ENCODE assay signal across 1 cellular context in the genomic region with DNA sequence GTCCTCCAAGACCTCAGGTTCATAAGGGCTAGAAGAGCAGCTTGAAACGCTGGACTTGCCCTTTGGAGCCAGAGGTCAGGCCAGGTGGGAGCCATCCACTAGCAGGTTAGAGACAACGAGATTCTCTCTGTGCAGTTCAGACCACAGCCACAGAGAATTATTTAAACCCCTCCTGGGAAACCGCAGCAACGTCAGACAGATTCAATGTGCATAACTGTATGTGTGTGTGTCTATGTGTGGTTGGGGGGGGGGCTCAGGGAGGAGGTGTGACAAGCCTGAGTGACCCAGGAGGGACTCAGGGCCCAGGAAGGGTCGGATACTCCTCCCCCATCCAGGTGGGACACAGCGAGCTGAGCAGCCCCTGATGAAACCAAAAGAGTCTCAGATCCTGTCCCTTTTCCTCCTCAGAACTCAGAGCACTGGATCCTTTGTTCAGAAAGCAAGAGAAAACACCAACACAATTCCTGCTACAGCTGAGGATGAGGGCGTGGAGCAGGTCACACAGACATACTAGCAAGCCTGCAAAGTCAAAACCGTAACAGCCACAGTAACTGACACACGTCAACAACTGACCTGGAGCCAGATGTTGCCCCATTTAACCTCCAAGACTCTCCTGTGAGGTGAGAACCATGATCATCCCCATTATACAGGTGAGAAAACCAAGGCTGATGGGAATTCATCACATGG.
TF ChIP-seq lines count a peak whose summit lies in the region.

No MANE protein-coding gene starts in this region.

TF ChIP-seq in GM12878, 131 proteins besides CTCF, POLR2A, EP300 and RAD21 (continued from another document and continues in another):
- TF ChIP-seq, protein P1, sequence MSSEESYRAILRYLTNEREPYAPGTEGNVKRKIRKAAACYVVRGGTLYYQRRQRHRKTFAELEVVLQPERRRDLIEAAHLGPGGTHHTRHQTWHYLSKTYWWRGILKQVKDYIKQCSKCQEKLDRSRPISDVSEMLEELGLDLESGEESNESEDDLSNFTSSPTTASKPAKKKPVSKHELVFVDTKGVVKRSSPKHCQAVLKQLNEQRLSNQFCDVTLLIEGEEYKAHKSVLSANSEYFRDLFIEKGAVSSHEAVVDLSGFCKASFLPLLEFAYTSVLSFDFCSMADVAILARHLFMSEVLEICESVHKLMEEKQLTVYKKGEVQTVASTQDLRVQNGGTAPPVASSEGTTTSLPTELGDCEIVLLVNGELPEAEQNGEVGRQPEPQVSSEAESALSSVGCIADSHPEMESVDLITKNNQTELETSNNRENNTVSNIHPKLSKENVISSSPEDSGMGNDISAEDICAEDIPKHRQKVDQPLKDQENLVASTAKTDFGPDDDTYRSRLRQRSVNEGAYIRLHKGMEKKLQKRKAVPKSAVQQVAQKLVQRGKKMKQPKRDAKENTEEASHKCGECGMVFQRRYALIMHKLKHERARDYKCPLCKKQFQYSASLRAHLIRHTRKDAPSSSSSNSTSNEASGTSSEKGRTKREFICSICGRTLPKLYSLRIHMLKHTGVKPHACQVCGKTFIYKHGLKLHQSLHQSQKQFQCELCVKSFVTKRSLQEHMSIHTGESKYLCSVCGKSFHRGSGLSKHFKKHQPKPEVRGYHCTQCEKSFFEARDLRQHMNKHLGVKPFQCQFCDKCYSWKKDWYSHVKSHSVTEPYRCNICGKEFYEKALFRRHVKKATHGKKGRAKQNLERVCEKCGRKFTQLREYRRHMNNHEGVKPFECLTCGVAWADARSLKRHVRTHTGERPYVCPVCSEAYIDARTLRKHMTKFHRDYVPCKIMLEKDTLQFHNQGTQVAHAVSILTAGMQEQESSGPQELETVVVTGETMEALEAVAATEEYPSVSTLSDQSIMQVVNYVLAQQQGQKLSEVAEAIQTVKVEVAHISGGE (CRISPR knock-in tag; IDR thresholded peaks at IDR 0.05) = no peak
- TF ChIP-seq, protein P2, sequence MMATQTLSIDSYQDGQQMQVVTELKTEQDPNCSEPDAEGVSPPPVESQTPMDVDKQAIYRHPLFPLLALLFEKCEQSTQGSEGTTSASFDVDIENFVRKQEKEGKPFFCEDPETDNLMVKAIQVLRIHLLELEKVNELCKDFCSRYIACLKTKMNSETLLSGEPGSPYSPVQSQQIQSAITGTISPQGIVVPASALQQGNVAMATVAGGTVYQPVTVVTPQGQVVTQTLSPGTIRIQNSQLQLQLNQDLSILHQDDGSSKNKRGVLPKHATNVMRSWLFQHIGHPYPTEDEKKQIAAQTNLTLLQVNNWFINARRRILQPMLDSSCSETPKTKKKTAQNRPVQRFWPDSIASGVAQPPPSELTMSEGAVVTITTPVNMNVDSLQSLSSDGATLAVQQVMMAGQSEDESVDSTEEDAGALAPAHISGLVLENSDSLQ (IDR thresholded peaks at IDR 0.05) = peak; percentile 19; the same call in 1 of the 2 replicates
- TF ChIP-seq NBN (IDR thresholded peaks at IDR 0.05) (0 out of 2 replicates have a peak, but pooled peaks have one; percentile 36), MYB (IDR thresholded peaks at IDR 0.05; ENCODE audit: borderline replicate concordance, low read depth, low read length) (no peak), EED (IDR thresholded peaks at IDR 0.05; ENCODE audit: low read depth) (peak; percentile 72), MEF2A (IDR thresholded peaks at IDR 0.05; ENCODE audit: insufficient read depth, low read depth, low read length) (no peak), YBX1 (IDR thresholded peaks at IDR 0.05) (no peak), SMC3 (IDR thresholded peaks at IDR 0.05; ENCODE audit: borderline replicate concordance, low read length) (no peak), ASH2L (IDR thresholded peaks at IDR 0.05; ENCODE audit: borderline replicate concordance, low read depth) (no peak), CBFB (IDR thresholded peaks at IDR 0.05; ENCODE audit: low read depth) (peak; percentile 91), ZZZ3 (IDR thresholded peaks at IDR 0.05; ENCODE audit: control insufficient read depth, insufficient read length, low read depth) (no peak), NR2C1 (IDR thresholded peaks at IDR 0.05) (no peak), SP1 (IDR thresholded peaks at IDR 0.05; ENCODE audit: low read depth, low read length) (peak; percentile 16), ETV6 (conservative IDR thresholded peaks at IDR 0.05 in 1 of 2, IDR thresholded peaks at IDR 0.05 in 1 of 2; ENCODE audit: borderline replicate concordance in 1 of 2, low read depth in 1 of 2) (no peak), CREB1 (IDR thresholded peaks at IDR 0.05; ENCODE audit: low read depth) (peak; percentile 74; the same call in 1 of the 2 replicates), RB1 (IDR thresholded peaks at IDR 0.05; ENCODE audit: borderline replicate concordance) (no peak), SIX5 (IDR thresholded peaks at IDR 0.05; ENCODE audit: low read depth, low read length, severe bottlenecking) (no peak), NR2F1 (conservative IDR thresholded peaks at IDR 0.05) (peak; percentile 94), SMAD1 (IDR thresholded peaks at IDR 0.05; ENCODE audit: low read depth, partially characterized antibody) (no peak), IKZF1 (conservative IDR thresholded peaks at IDR 0.05) (peak; percentile 78), EGR1 (IDR thresholded peaks at IDR 0.05; ENCODE audit: borderline replicate concordance in 1 of 2, low read depth in 2 of 2, low read length in 2 of 2) (no peak), POLR2AphosphoS2 (IDR thresholded peaks at IDR 0.05; ENCODE audit: low read depth, low read length) (no peak), BCL11A (IDR thresholded peaks at IDR 0.05; ENCODE audit: low read depth, low read length) (peak; percentile 87; the same call in 1 of the 2 replicates), CHD1 (IDR thresholded peaks at IDR 0.05; ENCODE audit: low read depth, low read length) (no peak), ZNF622 (IDR thresholded peaks at IDR 0.05) (no peak), NRF1 (conservative IDR thresholded peaks at IDR 0.05; ENCODE audit: low read depth, low read length) (no peak), NFIC (IDR thresholded peaks at IDR 0.05; ENCODE audit: low read depth, low read length) (peak; percentile 53; the same call in 1 of the 2 replicates), ZNF217 (IDR thresholded peaks at IDR 0.05) (peak; percentile 47; the same call in 1 of the 2 replicates)
- TF ChIP-seq, protein P3, sequence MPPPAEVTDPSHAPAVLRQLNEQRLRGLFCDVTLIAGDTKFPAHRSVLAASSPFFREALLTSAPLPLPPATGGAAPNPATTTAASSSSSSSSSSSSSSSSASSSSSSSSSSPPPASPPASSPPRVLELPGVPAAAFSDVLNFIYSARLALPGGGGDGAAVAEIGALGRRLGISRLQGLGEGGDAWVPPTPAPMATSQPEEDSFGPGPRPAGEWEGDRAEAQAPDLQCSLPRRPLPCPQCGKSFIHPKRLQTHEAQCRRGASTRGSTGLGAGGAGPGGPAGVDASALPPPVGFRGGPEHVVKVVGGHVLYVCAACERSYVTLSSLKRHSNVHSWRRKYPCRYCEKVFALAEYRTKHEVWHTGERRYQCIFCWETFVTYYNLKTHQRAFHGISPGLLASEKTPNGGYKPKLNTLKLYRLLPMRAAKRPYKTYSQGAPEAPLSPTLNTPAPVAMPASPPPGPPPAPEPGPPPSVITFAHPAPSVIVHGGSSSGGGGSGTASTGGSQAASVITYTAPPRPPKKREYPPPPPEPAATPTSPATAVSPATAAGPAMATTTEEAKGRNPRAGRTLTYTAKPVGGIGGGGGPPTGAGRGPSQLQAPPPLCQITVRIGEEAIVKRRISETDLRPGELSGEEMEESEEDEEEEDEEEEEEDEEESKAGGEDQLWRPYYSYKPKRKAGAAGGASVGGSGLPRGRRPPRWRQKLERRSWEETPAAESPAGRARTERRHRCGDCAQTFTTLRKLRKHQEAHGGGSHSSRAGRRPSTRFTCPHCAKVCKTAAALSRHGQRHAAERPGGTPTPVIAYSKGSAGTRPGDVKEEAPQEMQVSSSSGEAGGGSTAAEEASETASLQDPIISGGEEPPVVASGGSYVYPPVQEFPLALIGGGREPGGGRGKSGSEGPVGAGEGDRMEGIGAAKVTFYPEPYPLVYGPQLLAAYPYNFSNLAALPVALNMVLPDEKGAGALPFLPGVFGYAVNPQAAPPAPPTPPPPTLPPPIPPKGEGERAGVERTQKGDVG (CRISPR knock-in tag; IDR thresholded peaks at IDR 0.05) = no peak
- TF ChIP-seq, protein P4, sequence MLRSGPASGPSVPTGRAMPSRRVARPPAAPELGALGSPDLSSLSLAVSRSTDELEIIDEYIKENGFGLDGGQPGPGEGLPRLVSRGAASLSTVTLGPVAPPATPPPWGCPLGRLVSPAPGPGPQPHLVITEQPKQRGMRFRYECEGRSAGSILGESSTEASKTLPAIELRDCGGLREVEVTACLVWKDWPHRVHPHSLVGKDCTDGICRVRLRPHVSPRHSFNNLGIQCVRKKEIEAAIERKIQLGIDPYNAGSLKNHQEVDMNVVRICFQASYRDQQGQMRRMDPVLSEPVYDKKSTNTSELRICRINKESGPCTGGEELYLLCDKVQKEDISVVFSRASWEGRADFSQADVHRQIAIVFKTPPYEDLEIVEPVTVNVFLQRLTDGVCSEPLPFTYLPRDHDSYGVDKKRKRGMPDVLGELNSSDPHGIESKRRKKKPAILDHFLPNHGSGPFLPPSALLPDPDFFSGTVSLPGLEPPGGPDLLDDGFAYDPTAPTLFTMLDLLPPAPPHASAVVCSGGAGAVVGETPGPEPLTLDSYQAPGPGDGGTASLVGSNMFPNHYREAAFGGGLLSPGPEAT (IDR thresholded peaks at IDR 0.05; ENCODE audit: low read depth) = peak; percentile 47; the same call in 1 of the 2 replicates
- TF ChIP-seq, protein P5, sequence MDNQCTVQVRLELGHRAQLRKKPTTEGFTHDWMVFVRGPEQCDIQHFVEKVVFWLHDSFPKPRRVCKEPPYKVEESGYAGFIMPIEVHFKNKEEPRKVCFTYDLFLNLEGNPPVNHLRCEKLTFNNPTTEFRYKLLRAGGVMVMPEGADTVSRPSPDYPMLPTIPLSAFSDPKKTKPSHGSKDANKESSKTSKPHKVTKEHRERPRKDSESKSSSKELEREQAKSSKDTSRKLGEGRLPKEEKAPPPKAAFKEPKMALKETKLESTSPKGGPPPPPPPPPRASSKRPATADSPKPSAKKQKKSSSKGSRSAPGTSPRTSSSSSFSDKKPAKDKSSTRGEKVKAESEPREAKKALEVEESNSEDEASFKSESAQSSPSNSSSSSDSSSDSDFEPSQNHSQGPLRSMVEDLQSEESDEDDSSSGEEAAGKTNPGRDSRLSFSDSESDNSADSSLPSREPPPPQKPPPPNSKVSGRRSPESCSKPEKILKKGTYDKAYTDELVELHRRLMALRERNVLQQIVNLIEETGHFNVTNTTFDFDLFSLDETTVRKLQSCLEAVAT (IDR thresholded peaks at IDR 0.05) = peak; percentile 82
- TF ChIP-seq, protein P6, sequence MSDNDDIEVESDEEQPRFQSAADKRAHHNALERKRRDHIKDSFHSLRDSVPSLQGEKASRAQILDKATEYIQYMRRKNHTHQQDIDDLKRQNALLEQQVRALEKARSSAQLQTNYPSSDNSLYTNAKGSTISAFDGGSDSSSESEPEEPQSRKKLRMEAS (IDR thresholded peaks at IDR 0.05; ENCODE audit: low read depth, low read length) = no peak
- TF ChIP-seq, protein P7, sequence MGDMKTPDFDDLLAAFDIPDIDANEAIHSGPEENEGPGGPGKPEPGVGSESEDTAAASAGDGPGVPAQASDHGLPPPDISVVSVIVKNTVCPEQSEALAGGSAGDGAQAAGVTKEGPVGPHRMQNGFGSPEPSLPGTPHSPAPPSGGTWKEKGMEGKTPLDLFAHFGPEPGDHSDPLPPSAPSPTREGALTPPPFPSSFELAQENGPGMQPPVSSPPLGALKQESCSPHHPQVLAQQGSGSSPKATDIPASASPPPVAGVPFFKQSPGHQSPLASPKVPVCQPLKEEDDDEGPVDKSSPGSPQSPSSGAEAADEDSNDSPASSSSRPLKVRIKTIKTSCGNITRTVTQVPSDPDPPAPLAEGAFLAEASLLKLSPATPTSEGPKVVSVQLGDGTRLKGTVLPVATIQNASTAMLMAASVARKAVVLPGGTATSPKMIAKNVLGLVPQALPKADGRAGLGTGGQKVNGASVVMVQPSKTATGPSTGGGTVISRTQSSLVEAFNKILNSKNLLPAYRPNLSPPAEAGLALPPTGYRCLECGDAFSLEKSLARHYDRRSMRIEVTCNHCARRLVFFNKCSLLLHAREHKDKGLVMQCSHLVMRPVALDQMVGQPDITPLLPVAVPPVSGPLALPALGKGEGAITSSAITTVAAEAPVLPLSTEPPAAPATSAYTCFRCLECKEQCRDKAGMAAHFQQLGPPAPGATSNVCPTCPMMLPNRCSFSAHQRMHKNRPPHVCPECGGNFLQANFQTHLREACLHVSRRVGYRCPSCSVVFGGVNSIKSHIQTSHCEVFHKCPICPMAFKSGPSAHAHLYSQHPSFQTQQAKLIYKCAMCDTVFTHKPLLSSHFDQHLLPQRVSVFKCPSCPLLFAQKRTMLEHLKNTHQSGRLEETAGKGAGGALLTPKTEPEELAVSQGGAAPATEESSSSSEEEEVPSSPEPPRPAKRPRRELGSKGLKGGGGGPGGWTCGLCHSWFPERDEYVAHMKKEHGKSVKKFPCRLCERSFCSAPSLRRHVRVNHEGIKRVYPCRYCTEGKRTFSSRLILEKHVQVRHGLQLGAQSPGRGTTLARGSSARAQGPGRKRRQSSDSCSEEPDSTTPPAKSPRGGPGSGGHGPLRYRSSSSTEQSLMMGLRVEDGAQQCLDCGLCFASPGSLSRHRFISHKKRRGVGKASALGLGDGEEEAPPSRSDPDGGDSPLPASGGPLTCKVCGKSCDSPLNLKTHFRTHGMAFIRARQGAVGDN (IDR thresholded peaks at IDR 0.05) = no peak
- TF ChIP-seq, protein P8, sequence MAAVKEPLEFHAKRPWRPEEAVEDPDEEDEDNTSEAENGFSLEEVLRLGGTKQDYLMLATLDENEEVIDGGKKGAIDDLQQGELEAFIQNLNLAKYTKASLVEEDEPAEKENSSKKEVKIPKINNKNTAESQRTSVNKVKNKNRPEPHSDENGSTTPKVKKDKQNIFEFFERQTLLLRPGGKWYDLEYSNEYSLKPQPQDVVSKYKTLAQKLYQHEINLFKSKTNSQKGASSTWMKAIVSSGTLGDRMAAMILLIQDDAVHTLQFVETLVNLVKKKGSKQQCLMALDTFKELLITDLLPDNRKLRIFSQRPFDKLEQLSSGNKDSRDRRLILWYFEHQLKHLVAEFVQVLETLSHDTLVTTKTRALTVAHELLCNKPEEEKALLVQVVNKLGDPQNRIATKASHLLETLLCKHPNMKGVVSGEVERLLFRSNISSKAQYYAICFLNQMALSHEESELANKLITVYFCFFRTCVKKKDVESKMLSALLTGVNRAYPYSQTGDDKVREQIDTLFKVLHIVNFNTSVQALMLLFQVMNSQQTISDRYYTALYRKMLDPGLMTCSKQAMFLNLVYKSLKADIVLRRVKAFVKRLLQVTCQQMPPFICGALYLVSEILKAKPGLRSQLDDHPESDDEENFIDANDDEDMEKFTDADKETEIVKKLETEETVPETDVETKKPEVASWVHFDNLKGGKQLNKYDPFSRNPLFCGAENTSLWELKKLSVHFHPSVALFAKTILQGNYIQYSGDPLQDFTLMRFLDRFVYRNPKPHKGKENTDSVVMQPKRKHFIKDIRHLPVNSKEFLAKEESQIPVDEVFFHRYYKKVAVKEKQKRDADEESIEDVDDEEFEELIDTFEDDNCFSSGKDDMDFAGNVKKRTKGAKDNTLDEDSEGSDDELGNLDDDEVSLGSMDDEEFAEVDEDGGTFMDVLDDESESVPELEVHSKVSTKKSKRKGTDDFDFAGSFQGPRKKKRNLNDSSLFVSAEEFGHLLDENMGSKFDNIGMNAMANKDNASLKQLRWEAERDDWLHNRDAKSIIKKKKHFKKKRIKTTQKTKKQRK (IDR thresholded peaks at IDR 0.05; ENCODE audit: low read depth, low read length) = no peak
